In the genomic region with DNA sequence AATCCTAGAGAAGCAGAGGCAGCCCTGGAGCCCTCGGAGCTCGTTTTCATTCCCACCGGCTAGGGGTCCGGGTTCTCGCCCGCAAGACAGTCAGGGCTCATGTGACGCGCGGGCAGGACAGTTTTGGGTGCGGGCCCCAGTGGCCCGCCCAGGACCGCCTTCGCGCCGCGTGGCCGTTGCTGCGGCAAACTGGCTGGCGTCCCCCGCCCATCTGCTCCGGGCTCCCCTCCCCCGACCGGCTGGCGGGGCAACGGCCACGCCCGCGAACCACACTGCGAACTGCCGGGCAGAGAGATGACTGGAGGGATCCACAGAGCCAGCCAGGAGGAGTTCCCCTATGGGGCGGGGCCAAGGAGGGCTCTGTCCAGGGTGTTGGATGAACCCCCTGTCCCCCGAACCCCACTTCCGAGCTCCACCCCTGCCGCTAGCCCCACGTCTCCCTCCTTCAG, we compare ENCODE assay signal across 1 cellular context.
TF ChIP-seq lines count a peak whose summit lies in the region.

No MANE protein-coding gene starts in this region.

TF ChIP-seq in neural cell, 6 proteins besides CTCF, POLR2A, EP300 and RAD21 (continued from another document):
- no peak for TF ChIP-seq TAF1 (IDR thresholded peaks at IDR 0.05; ENCODE audit: low read depth)
